1 cellular context compared by ENCODE assay signal in genomic region chr19:54168174-54168917, GRCh38.
TF ChIP-seq lines count a peak whose summit lies in the region.

No MANE protein-coding gene starts in this region.

TF ChIP-seq in WTC11, 78 proteins besides CTCF, POLR2A, EP300 and RAD21:
- no peak for TF ChIP-seq NR2C2 (CRISPR knock-in tag; IDR thresholded peaks at IDR 0.05)
- TF ChIP-seq NFATC4 (CRISPR knock-in tag; IDR thresholded peaks at IDR 0.05), result no peak
- TF ChIP-seq ZNF317 (CRISPR knock-in tag; IDR thresholded peaks at IDR 0.05; ENCODE audit: borderline replicate concordance, low read depth), result no peak
- no peak for TF ChIP-seq ZSCAN18 (CRISPR knock-in tag; IDR thresholded peaks at IDR 0.05)
- TF ChIP-seq KAT7 (CRISPR knock-in tag; IDR thresholded peaks at IDR 0.05; ENCODE audit: borderline replicate concordance), result no peak
- TF ChIP-seq NR3C1 (CRISPR knock-in tag; conservative IDR thresholded peaks at IDR 0.05; ENCODE audit: low read depth), result no peak
- no peak for TF ChIP-seq GRHL2 (CRISPR knock-in tag; IDR thresholded peaks at IDR 0.05; ENCODE audit: insufficient replicate concordance, severe bottlenecking)
- peak; percentile 14; the same call in 1 of the 2 replicates for TF ChIP-seq MAX (CRISPR knock-in tag; IDR thresholded peaks at IDR 0.05)
- no peak for TF ChIP-seq ZNF416 (CRISPR knock-in tag; IDR thresholded peaks at IDR 0.05)
- no peak for TF ChIP-seq ELF4 (CRISPR knock-in tag; IDR thresholded peaks at IDR 0.05; ENCODE audit: low read depth)
- TF ChIP-seq ERG (CRISPR knock-in tag; IDR thresholded peaks at IDR 0.05), result 0 out of 2 replicates have a peak, but pooled peaks have one; percentile 11
- no peak for TF ChIP-seq NFYB (CRISPR knock-in tag; conservative IDR thresholded peaks at IDR 0.05; ENCODE audit: low read depth)
- TF ChIP-seq PRRX2 (CRISPR knock-in tag; IDR thresholded peaks at IDR 0.05), result no peak
- TF ChIP-seq ZNF423 (CRISPR knock-in tag; IDR thresholded peaks at IDR 0.05), result no peak
- no peak for TF ChIP-seq ARID4B (CRISPR knock-in tag; IDR thresholded peaks at IDR 0.05; ENCODE audit: borderline replicate concordance)
- no peak for TF ChIP-seq TCF7 (CRISPR knock-in tag; IDR thresholded peaks at IDR 0.05; ENCODE audit: low read depth)
- no peak for TF ChIP-seq IRF2 (CRISPR knock-in tag; IDR thresholded peaks at IDR 0.05; ENCODE audit: borderline replicate concordance, low read depth)
- TF ChIP-seq ATF6 (CRISPR knock-in tag; IDR thresholded peaks at IDR 0.05), result no peak
- no peak for TF ChIP-seq STAT6 (CRISPR knock-in tag; conservative IDR thresholded peaks at IDR 0.05; ENCODE audit: low read depth)
- no peak for TF ChIP-seq ZNF281 (CRISPR knock-in tag; IDR thresholded peaks at IDR 0.05)
- TF ChIP-seq ZNF512 (CRISPR knock-in tag; IDR thresholded peaks at IDR 0.05; ENCODE audit: borderline replicate concordance), result peak; percentile 39; the same call in 1 of the 2 replicates
- TF ChIP-seq NFE2L1 (CRISPR knock-in tag; IDR thresholded peaks at IDR 0.05), result no peak
